In the genomic region with DNA sequence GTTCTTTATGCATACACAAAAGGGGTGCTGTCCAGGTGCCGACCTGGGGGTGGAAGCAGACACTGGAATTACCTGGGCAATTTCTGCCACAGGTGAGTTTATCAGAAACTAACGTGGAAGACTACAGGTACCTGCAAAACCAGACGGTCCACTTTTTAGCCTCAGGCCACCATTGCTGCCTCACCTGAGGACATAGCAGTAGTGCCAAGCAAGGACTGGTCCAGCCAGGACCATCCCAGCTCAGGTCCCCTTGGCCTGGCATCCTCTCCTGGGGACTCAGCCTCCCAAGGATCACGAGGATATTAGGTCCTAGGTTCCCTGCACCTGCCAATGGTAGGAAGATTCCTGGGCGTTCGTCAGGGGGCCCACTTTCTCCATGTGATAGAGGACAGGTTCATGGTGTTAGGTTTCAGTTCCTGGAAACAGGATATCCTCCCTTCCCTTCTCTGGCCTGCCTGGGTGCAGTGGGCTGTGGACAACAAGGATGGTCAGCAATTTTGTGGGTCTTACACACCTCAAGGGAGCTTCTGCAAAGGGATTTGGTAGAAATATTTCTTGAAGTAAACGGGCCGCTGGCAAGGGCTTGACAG, we compare ENCODE assay signal across 11 cellular contexts.
DNase-seq lines count a peak whose midpoint lies in the region; ATAC-seq and TF ChIP-seq lines count a peak whose summit lies in the region.
"Had no signal": no experiment of that assay in that cellular context is flagged by ENCODE, and none has a peak within 500 bp of the region (broad histone marks: within the 10 kb centered on the region; RNA-seq: fewer than 3 reads in every experiment).

No MANE protein-coding gene starts in this region.

- intact Hi-C loops in CD14-positive monocyte (cut with micrococcal nuclease) = no loop called here

- TF ChIP-seq CTCF in CD14-positive monocyte (IDR thresholded peaks at IDR 0.05) (no peak), SU-DHL-6 (IDR thresholded peaks at IDR 0.05; ENCODE audit: insufficient read depth, low read length, poor library complexity, severe bottlenecking) (no peak), mesothelial cell of epicardium (IDR thresholded peaks at IDR 0.05; ENCODE audit: unreplicated experiment) (no peak)

- no peaks in the 10 kb centered on the region for H3K27me3 ChIP-seq in SU-DHL-6 (ENCODE audit: low read length)

- no peaks in the 10 kb centered on the region for H3K9me3 Mint-ChIP-seq in CD14-positive monocyte
- no peaks in the 10 kb centered on the region for H3K9me3 Mint-ChIP-seq in mesothelial cell of epicardium
- H3K9me3 Mint-ChIP-seq: brain had no signal

- no peaks in the 10 kb centered on the region for H3K9me2 ChIP-seq in SU-DHL-6 (replicated peaks; ENCODE audit: insufficient read depth, low read length)

- DNase-seq in CD14-positive monocyte (ENCODE audit: low spot score) (no peak), mesothelial cell of epicardium (ENCODE audit: low spot score in 2 of 2, unreplicated experiment in 2 of 2) (no peak), activated gamma-delta T cell (lab: John Stamatoyannopoulos, UW) (no peak), superior temporal gyrus (ENCODE audit: extremely low spot score) (no peak)
- no peak for DNase-seq in activated CD4-positive, CD25-positive, alpha-beta regulatory T cell (lab: John Stamatoyannopoulos, UW)
- no peak for DNase-seq in stimulated activated naive CD8-positive, alpha-beta T cell treated with anti-CD3 and anti-CD28 coated beads, Interleukin-15, Interleukin-2, amounts not matched to agents 100 U/mL and 50 U/mL, for 24 hours
- DNase-seq: foreskin fibroblast had no signal

- H3K79me2 ChIP-seq in SU-DHL-6 (ENCODE audit: insufficient read depth, low read length) = no peaks in the 10 kb centered on the region

- H3K4me1 Mint-ChIP-seq in CD14-positive monocyte (peaks cover 20% of the 10 kb centered on the region), mesothelial cell of epicardium (peaks cover 41% of the 10 kb centered on the region)

- ATAC-seq in GM21529 (IDR thresholded peaks at IDR 0.05; ENCODE audit: unreplicated experiment) = peak; percentile 25
- ATAC-seq in stimulated activated naive CD8-positive, alpha-beta T cell treated with anti-CD3 and anti-CD28 coated beads, Interleukin-15, Interleukin-2, amounts not matched to agents 100 U/mL and 50 U/mL, for 24 hours = no peak
- ATAC-seq: activated CD4-positive, alpha-beta T cell treated with anti-CD3 and anti-CD28 coated beads for 36 hours had no signal

- H3K9me3 ChIP-seq in SU-DHL-6 (ENCODE audit: insufficient read depth, low read length) = no peaks in the 10 kb centered on the region

- no peaks in the 10 kb centered on the region for H3F3A ChIP-seq in SU-DHL-6 (ENCODE audit: insufficient read depth)

- H3K36me3 Mint-ChIP-seq in CD14-positive monocyte = peaks cover 0 to 2% of the 10 kb centered on the region in 2 donors
- H3K36me3 Mint-ChIP-seq in mesothelial cell of epicardium = no peaks in the 10 kb centered on the region
- H3K36me3 Mint-ChIP-seq: brain had no signal

- H3K4me2 ChIP-seq in SU-DHL-6 (ENCODE audit: low read depth, low read length, poor library complexity, severe bottlenecking) = peak overlapping the region; percentile 13

- H4K20me1 ChIP-seq in SU-DHL-6 (ENCODE audit: low read depth, low read length) = no peaks in the 10 kb centered on the region

- H3K4me3 ChIP-seq in SU-DHL-6 (ENCODE audit: insufficient read depth, low read length, poor library complexity, severe bottlenecking) = no peak overlapping the region

- H3K27ac ChIP-seq in SU-DHL-6 (ENCODE audit: low read depth, low read length) = no peak overlapping the region

- H3K27me3 Mint-ChIP-seq in CD14-positive monocyte (ENCODE audit: low read depth in 3 of 3) = no peaks in the 10 kb centered on the region
- H3K27me3 Mint-ChIP-seq in mesothelial cell of epicardium (ENCODE audit: low read depth) = no peaks in the 10 kb centered on the region
- H3K27me3 Mint-ChIP-seq: activated CD4-positive, alpha-beta T cell treated with anti-CD3 and anti-CD28 coated beads for 36 hours had no signal

- no peaks in the 10 kb centered on the region for H3K36me3 ChIP-seq in SU-DHL-6 (ENCODE audit: low read length)

- peak overlapping the region; percentile 88 to 95 (median 92) for H3K27ac Mint-ChIP-seq in CD14-positive monocyte
- peak overlapping the region; percentile 79 for H3K27ac Mint-ChIP-seq in mesothelial cell of epicardium
- H3K27ac Mint-ChIP-seq: activated CD4-positive, alpha-beta T cell treated with anti-CD3 and anti-CD28 coated beads for 36 hours had no signal

- H3K9ac ChIP-seq in SU-DHL-6 (ENCODE audit: low read length) = no peak overlapping the region

- peak overlapping the region; percentile 71 for H2AFZ ChIP-seq in SU-DHL-6 (ENCODE audit: low read depth, low read length, severe bottlenecking)

- H3K4me3 Mint-ChIP-seq in CD14-positive monocyte (peak overlapping the region; percentile 67 to 78), mesothelial cell of epicardium (no peak overlapping the region)
- H3K4me3 Mint-ChIP-seq: brain had no signal
